In the genomic region with DNA sequence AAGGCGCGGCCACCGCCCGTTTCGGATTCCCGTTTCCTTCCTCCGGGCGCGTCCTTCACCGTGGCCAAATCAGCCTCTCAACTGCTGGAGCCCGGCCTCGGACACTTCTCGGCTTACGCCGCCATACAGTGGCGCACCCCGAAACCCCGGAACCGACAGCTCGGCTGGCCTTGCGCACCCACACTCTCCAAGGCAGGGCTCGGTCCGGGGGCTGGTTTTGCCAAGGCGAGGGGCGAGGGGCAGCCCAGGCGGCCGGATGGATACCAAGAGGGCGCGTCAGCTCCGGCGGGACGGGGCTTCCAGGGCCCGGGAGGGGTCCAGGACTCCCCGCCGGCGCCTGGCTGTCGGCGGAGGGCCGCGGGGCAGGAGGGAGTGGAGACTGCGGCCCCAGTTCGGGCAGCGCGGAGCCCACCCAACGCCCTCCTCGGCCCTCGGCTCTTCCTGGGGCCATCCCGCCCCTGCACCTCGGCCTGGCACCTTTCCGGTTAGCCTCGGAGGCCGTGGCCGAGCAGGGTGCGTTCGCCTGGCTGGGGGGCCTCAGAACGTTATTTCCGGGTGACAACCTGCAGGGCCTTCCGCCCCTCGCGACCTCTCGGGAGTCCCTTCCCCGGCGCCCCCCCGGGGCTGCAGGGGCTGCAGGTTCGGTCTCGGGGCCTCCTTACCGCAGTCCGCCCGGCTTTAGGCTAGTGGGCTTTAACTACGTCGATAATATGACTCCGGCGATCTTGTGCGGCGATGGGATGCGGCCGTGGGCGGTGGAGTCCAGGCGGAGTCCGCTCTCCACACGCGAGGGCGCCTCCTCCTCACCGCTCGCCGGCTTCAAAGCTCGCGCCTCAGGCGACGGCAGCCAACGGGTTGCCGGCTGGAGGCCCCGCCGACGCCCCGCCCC, we compare ENCODE assay signal across 8 cellular contexts. TPM values are rescaled to one million over a fixed set of nuclear protein-coding genes. Genes with fewer than 3 reads are reported as not detected.
A peak's percentile ranks its signal among the peaks of the same experiment; 100 is the strongest.
DNase-seq lines count a peak whose midpoint lies in the region; ATAC-seq and TF ChIP-seq lines count a peak whose summit lies in the region.

No MANE protein-coding gene starts in this region.

- WGBS in HUES64: under 1% methylated on average over 96 of the region's 96 CpGs

- no peaks in the 10 kb centered on the region for H3K9me3 Mint-ChIP-seq in progenitor cell of endocrine pancreas (ENCODE audit: low read depth)

- peaks cover 4% of the 10 kb centered on the region for H3K4me1 ChIP-seq in ES-I3 (ENCODE audit: insufficient read depth, low read length)
- peaks cover 15% of the 10 kb centered on the region for H3K4me1 ChIP-seq in HUES64 (ENCODE audit: insufficient read depth, low read length)

- no peaks in the 10 kb centered on the region for H3K27me3 ChIP-seq in HUES64 (ENCODE audit: insufficient read depth, low read length)

- peak overlapping the region; percentile 76; the same call in 1 of the 2 replicates for H3K27ac ChIP-seq in HUES64 (ENCODE audit: low read depth, low read length)

- H3K9ac ChIP-seq in ES-I3 (ENCODE audit: low read depth, low read length): peak overlapping the region; percentile 79
- peak overlapping the region; percentile 80 for H3K9ac ChIP-seq in HUES64 (ENCODE audit: low read depth, low read length)

- H3K9me3 ChIP-seq in ES-I3 (ENCODE audit: control insufficient read depth, insufficient read depth, low read length): no peaks in the 10 kb centered on the region
- H3K9me3 ChIP-seq in HUES64 (ENCODE audit: insufficient read depth, low read depth, low read length): no peaks in the 10 kb centered on the region

- peak overlapping the region; percentile 99 for H3K4me3 ChIP-seq in HUES64 (ENCODE audit: low read length)

- H3K4me1 Mint-ChIP-seq in progenitor cell of endocrine pancreas (ENCODE audit: low read depth): peaks cover 23% of the 10 kb centered on the region

- peak; percentile 36 for DNase-seq in activated T-cell treated with anti-CD3 and anti-CD28 coated beads, Interleukin-2, amount 50 U/mL, for 1 hour
- peak; percentile 5 for DNase-seq in glomerular visceral epithelial cell (ENCODE audit: extremely low spot score)
- DNase-seq in progenitor cell of endocrine pancreas (ENCODE audit: low spot score, unreplicated experiment): peak; percentile 16
- no peak for DNase-seq in HuH-7 (ENCODE audit: low spot score)
- DNase-seq in CD1c-positive myeloid dendritic cell (ENCODE audit: extremely low spot score): no peak

- peak overlapping the region; percentile 88 for H3K4me3 Mint-ChIP-seq in progenitor cell of endocrine pancreas (ENCODE audit: low read depth)

- TF ChIP-seq CTCF in progenitor cell of endocrine pancreas (IDR thresholded peaks at IDR 0.05; ENCODE audit: unreplicated experiment): no peak

- H3K27ac Mint-ChIP-seq in progenitor cell of endocrine pancreas: peak overlapping the region; percentile 85

- H3K27me3 Mint-ChIP-seq in progenitor cell of endocrine pancreas: no peaks in the 10 kb centered on the region

- H3K36me3 Mint-ChIP-seq in progenitor cell of endocrine pancreas (ENCODE audit: insufficient read depth): no peaks in the 10 kb centered on the region

- peak; percentile 6 for ATAC-seq in GM21423 (IDR thresholded peaks at IDR 0.05; ENCODE audit: unreplicated experiment)

- H3K36me3 ChIP-seq in ES-I3 (ENCODE audit: insufficient read depth, low read length) (peaks cover 8% of the 10 kb centered on the region; the same call in 1 of the 2 replicates), HUES64 (ENCODE audit: insufficient read depth, low read length) (peaks cover 56% of the 10 kb centered on the region)

RNA-seq across cellular contexts. Expression of a gene that starts 0.7 kb away (rescaled TPM):
- 27.3 TPM for polyA plus RNA-seq in HUES64 (2013, experiment 1 of 2)
- polyA plus RNA-seq in HUES64 (2013, experiment 2 of 2): 25.0 TPM
- 39.0 and 47.1 TPM in 2 replicates for total RNA-seq in progenitor cell of endocrine pancreas

RNA-seq across cellular contexts. Expression of a gene that starts 42.1 kb away (rescaled TPM):
- 12.4 TPM for polyA plus RNA-seq in HUES64 (2013, experiment 1 of 2)
- 17.2 TPM for polyA plus RNA-seq in HUES64 (2013, experiment 2 of 2)
- total RNA-seq in progenitor cell of endocrine pancreas: 27.9 and 29.8 TPM in 2 replicates

Comparison
In these comparisons a context has a peak if more than half of its experiments do, and no peak if none do; other contexts are left out.
1. DNase-seq: peak in activated T-cell treated with anti-CD3 and anti-CD28 coated beads, Interleukin-2, amount 50 U/mL, for 1 hour (single experiment), glomerular visceral epithelial cell (single experiment) and progenitor cell of endocrine pancreas (single experiment); none in HuH-7 (single experiment) and CD1c-positive myeloid dendritic cell (single experiment).